In genomic region chr2:112646102-112646719, GRCh38 we compare ENCODE assay signal across 1 cellular context.
A peak's percentile ranks its signal among the peaks of the same experiment; 100 is the strongest.
TF ChIP-seq lines count a peak whose summit lies in the region.

No MANE protein-coding gene starts in this region.

TF ChIP-seq in K562, 482 proteins besides CTCF, POLR2A, EP300 and RAD21 (continued from another document and continues in another):
- no peak; the same call in 1 of the 2 replicates for TF ChIP-seq ZNF592 (IDR thresholded peaks at IDR 0.05)
- TF ChIP-seq MAX (CRISPR knock-in tag; IDR thresholded peaks at IDR 0.05): no peak
- no peak for TF ChIP-seq BDP1 (IDR thresholded peaks at IDR 0.05; ENCODE audit: insufficient read depth, insufficient read length)
- TF ChIP-seq FOSL1 (tag; conservative IDR thresholded peaks at IDR 0.05): no peak
- no peak for TF ChIP-seq KLF1 (tag; IDR thresholded peaks at IDR 0.05)
- TF ChIP-seq RBM22 (IDR thresholded peaks at IDR 0.05; ENCODE audit: low read depth, low read length, poor library complexity, severe bottlenecking): no peak
- no peak for TF ChIP-seq ZNF217 (CRISPR knock-in tag; IDR thresholded peaks at IDR 0.05)
- peak; percentile 63; the same call in 1 of the 2 replicates for TF ChIP-seq RB1 (IDR thresholded peaks at IDR 0.05; ENCODE audit: low read depth)
- peak; percentile 60 for TF ChIP-seq EGR1 (conservative IDR thresholded peaks at IDR 0.05)
- no peak for TF ChIP-seq RREB1 (CRISPR knock-in tag; IDR thresholded peaks at IDR 0.05)
- TF ChIP-seq ELF2 (CRISPR knock-in tag; IDR thresholded peaks at IDR 0.05): no peak
- no peak for TF ChIP-seq BACH1 (tag; IDR thresholded peaks at IDR 0.05)
- peak; percentile 95 for TF ChIP-seq RBFOX2 (IDR thresholded peaks at IDR 0.05; ENCODE audit: low read depth, low read length)
- no peak for TF ChIP-seq ZNF551 (CRISPR knock-in tag; IDR thresholded peaks at IDR 0.05)
- TF ChIP-seq PPARD (CRISPR knock-in tag; IDR thresholded peaks at IDR 0.05): no peak
- no peak for TF ChIP-seq PBX2 (CRISPR knock-in tag; IDR thresholded peaks at IDR 0.05; ENCODE audit: low read depth)
- no peak for TF ChIP-seq PBX2 (tag; conservative IDR thresholded peaks at IDR 0.05; ENCODE audit: low read depth)
- no peak for TF ChIP-seq HLTF (IDR thresholded peaks at IDR 0.05)
- TF ChIP-seq FOXA1 (IDR thresholded peaks at IDR 0.05; ENCODE audit: borderline replicate concordance): no peak
- no peak for TF ChIP-seq SP2 (IDR thresholded peaks at IDR 0.05; ENCODE audit: extremely low read depth, low read depth, low read length, poor library complexity, severe bottlenecking)
- no peak for TF ChIP-seq ZBTB26 (CRISPR knock-in tag; IDR thresholded peaks at IDR 0.05)
- no peak for TF ChIP-seq MYC (IDR thresholded peaks at IDR 0.05; ENCODE audit: low read depth, low read length)
- no peak for TF ChIP-seq MYC (CRISPR knock-in tag; IDR thresholded peaks at IDR 0.05; ENCODE audit: borderline replicate concordance, low read depth)
- TF ChIP-seq PURB (CRISPR knock-in tag; IDR thresholded peaks at IDR 0.05; ENCODE audit: low read depth): no peak
- TF ChIP-seq POLR2AphosphoS5 (IDR thresholded peaks at IDR 0.05; ENCODE audit: control insufficient read depth, insufficient read depth, low read depth, low read length): no peak
- TF ChIP-seq ETS1 (conservative IDR thresholded peaks at IDR 0.05; ENCODE audit: control insufficient read depth, low read depth, low read length): 0 out of 2 replicates have a peak, but pooled peaks have one; percentile 25
- TF ChIP-seq ZBTB43 (CRISPR knock-in tag; IDR thresholded peaks at IDR 0.05): no peak
- no peak for TF ChIP-seq BRF2 (IDR thresholded peaks at IDR 0.05; ENCODE audit: borderline replicate concordance, insufficient read depth, insufficient read length)
- no peak for TF ChIP-seq CBFA2T3 (IDR thresholded peaks at IDR 0.05)
- TF ChIP-seq FOXJ2 (tag; IDR thresholded peaks at IDR 0.05): no peak
- peak; percentile 25 for TF ChIP-seq POLR2H (tag; IDR thresholded peaks at IDR 0.05; ENCODE audit: low read depth)
- TF ChIP-seq GTF2A2 (tag; IDR thresholded peaks at IDR 0.05): peak; percentile 86
- TF ChIP-seq ETV6 (IDR thresholded peaks at IDR 0.05; ENCODE audit: borderline replicate concordance in 1 of 2, low read depth in 2 of 2, low read length in 1 of 2): no peak
- no peak for TF ChIP-seq ETV6 (CRISPR knock-in tag; IDR thresholded peaks at IDR 0.05; ENCODE audit: borderline replicate concordance)
- TF ChIP-seq TEAD2 (tag; IDR thresholded peaks at IDR 0.05): no peak
- TF ChIP-seq NR4A1 (CRISPR knock-in tag; IDR thresholded peaks at IDR 0.05): no peak
- peak; percentile 43; the same call in 1 of the 2 replicates for TF ChIP-seq NR4A1 (tag; IDR thresholded peaks at IDR 0.05)
- TF ChIP-seq KAT7 (CRISPR knock-in tag; IDR thresholded peaks at IDR 0.05; ENCODE audit: borderline replicate concordance): no peak
- TF ChIP-seq AFF1 (IDR thresholded peaks at IDR 0.05; ENCODE audit: low read depth in 1 of 2, partially characterized antibody in 2 of 2): no peak
- TF ChIP-seq ZNF830 (CRISPR knock-in tag; IDR thresholded peaks at IDR 0.05): no peak
